ENCODE assay signal across 21 cellular contexts in the genomic region with DNA sequence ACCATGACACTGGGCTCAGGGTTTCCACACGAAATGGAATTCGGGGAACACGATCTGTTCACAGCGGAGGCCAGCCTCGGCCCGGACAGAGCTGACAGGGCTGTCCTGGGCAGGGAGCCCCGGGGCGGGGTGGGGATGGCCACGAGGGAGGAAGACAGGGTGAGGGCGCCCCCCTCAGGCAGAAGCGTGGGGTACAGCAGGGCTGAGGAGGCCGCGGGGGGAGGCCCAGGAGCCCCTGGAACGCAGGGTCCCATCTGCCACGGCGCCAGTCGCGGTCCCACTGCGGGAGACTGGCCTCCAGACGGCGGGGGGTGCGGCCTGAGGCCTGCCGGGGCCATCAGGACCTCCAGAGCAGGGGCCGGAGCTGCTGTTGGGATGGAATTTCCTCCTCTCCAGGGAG.
DNase-seq lines count a peak whose midpoint lies in the region; ATAC-seq and TF ChIP-seq lines count a peak whose summit lies in the region.
"Had no signal": no experiment of that assay in that cellular context is flagged by ENCODE, and none has a peak within 500 bp of the region (broad histone marks: within the 10 kb centered on the region; RNA-seq: fewer than 3 reads in every experiment).

No MANE protein-coding gene starts in this region.

- H3K9me3 Mint-ChIP-seq in activated CD4-positive, alpha-beta T cell treated with anti-CD3 and anti-CD28 coated beads for 36 hours (ENCODE audit: low read depth) = no peaks in the 10 kb centered on the region
- H3K9me3 Mint-ChIP-seq in activated CD4-positive, alpha-beta T cell treated with anti-CD3 and anti-CD28 coated beads, Interleukin-2, amount 10 ng/mL, durations not matched to agents 24 days and 14 days = no peaks in the 10 kb centered on the region
- H3K9me3 Mint-ChIP-seq in activated T-helper 17 cell treated with anti-CD3 and anti-CD28 coated beads, Interleukin-2, amount 50 U/mL, for 72 hours = no peaks in the 10 kb centered on the region
- H3K9me3 Mint-ChIP-seq: activated naive CD8-positive, alpha-beta T cell treated with anti-CD3 and anti-CD28 coated beads, Interleukin-2, amount 50 U/mL, for 24 hours; activated T-helper 2 cell treated with anti-CD3 and anti-CD28 coated beads, Interferon-gamma antibody, Interleukin-2, Interleukin-4, amounts not matched to agents 10 μg/mL and 5 μg/mL and 100 μg/mL, durations not matched to agents 14 hours and 24 hours and 36 hours; dendritic cell treated with granulocyte-macrophage colony-stimulating factor and Interleukin-4, amounts not matched to agents 40 ng/mL and 50 ng/mL, for 4 days; naive B cell had no signal

- no peak overlapping the region for H3K4me3 Mint-ChIP-seq in activated CD4-positive, alpha-beta T cell treated with anti-CD3 and anti-CD28 coated beads for 36 hours
- H3K4me3 Mint-ChIP-seq in activated CD4-positive, alpha-beta T cell treated with anti-CD3 and anti-CD28 coated beads, Interleukin-2, amount 10 ng/mL, durations not matched to agents 24 days and 14 days = no peak overlapping the region
- no peak overlapping the region for H3K4me3 Mint-ChIP-seq in activated T-helper 17 cell treated with anti-CD3 and anti-CD28 coated beads, Interleukin-2, amount 50 U/mL, for 72 hours
- H3K4me3 Mint-ChIP-seq: activated naive CD8-positive, alpha-beta T cell treated with anti-CD3 and anti-CD28 coated beads, Interleukin-2, amount 50 U/mL, for 24 hours; dendritic cell treated with granulocyte-macrophage colony-stimulating factor and Interleukin-4, amounts not matched to agents 40 ng/mL and 50 ng/mL, for 4 days; naive B cell had no signal

- no peak overlapping the region for H3K4me3 ChIP-seq in dorsolateral prefrontal cortex
- H3K4me3 ChIP-seq: A549; BLaER1 treated with 17β-estradiol and CSF1 and Interleukin-3, amounts not matched to agents 10 nM and 100 nM; hepatocyte had no signal

- no peaks in the 10 kb centered on the region for H3K36me3 Mint-ChIP-seq in activated CD4-positive, alpha-beta T cell treated with anti-CD3 and anti-CD28 coated beads for 36 hours (ENCODE audit: low read depth)
- no peaks in the 10 kb centered on the region for H3K36me3 Mint-ChIP-seq in activated CD4-positive, alpha-beta T cell treated with anti-CD3 and anti-CD28 coated beads, Interleukin-2, amount 10 ng/mL, durations not matched to agents 24 days and 14 days (ENCODE audit: low read depth)
- no peaks in the 10 kb centered on the region for H3K36me3 Mint-ChIP-seq in activated T-helper 17 cell treated with anti-CD3 and anti-CD28 coated beads, Interleukin-2, amount 50 U/mL, for 72 hours (ENCODE audit: low read depth)
- H3K36me3 Mint-ChIP-seq: naive B cell had no signal

- intact Hi-C loops in activated CD4-positive, alpha-beta T cell treated with anti-CD3 and anti-CD28 coated beads for 36 hours (cut with DNase I, micrococcal nuclease) = no loop called here
- intact Hi-C loops in activated CD4-positive, alpha-beta T cell treated with anti-CD3 and anti-CD28 coated beads, Interleukin-2, amount 10 ng/mL, durations not matched to agents 24 days and 14 days (cut with micrococcal nuclease) = no loop called here
- intact Hi-C loops in dorsolateral prefrontal cortex (cut with DNase I) = no loop called here

- peak overlapping the region in 41 of 59 donors; percentile 3 to 97 (median 57) for H3K27ac ChIP-seq in dorsolateral prefrontal cortex
- H3K27ac ChIP-seq: A549; BLaER1 treated with 17β-estradiol and CSF1 and Interleukin-3, amounts not matched to agents 10 nM and 100 nM; brain microvascular endothelial cell; hepatocyte had no signal

- no peak for ATAC-seq in activated CD4-positive, alpha-beta T cell treated with anti-CD3 and anti-CD28 coated beads for 36 hours
- no peak for ATAC-seq in activated T-helper 17 cell treated with anti-CD3 and anti-CD28 coated beads, Interleukin-2, amount 50 U/mL, for 72 hours (replicated peaks)
- ATAC-seq: activated CD4-positive, CD25-positive, alpha-beta regulatory T cell treated with anti-CD3 and anti-CD28 coated beads, Interleukin-2, amount 50 U/mL, for 24 hours; activated naive CD8-positive, alpha-beta T cell treated with anti-CD3 and anti-CD28 coated beads, Interleukin-2, amount 50 U/mL, for 24 hours had no signal

- no peaks in the 10 kb centered on the region for H3K4me1 Mint-ChIP-seq in activated CD4-positive, alpha-beta T cell treated with anti-CD3 and anti-CD28 coated beads for 36 hours
- no peaks in the 10 kb centered on the region for H3K4me1 Mint-ChIP-seq in activated CD4-positive, alpha-beta T cell treated with anti-CD3 and anti-CD28 coated beads, Interleukin-2, amount 10 ng/mL, durations not matched to agents 24 days and 14 days
- no peaks in the 10 kb centered on the region for H3K4me1 Mint-ChIP-seq in activated T-helper 17 cell treated with anti-CD3 and anti-CD28 coated beads, Interleukin-2, amount 50 U/mL, for 72 hours
- H3K4me1 Mint-ChIP-seq: activated naive CD8-positive, alpha-beta T cell treated with anti-CD3 and anti-CD28 coated beads, Interleukin-2, amount 50 U/mL, for 24 hours; naive B cell had no signal

- no peaks in the 10 kb centered on the region for H3K27me3 Mint-ChIP-seq in activated CD4-positive, alpha-beta T cell treated with anti-CD3 and anti-CD28 coated beads for 36 hours
- H3K27me3 Mint-ChIP-seq in activated CD4-positive, alpha-beta T cell treated with anti-CD3 and anti-CD28 coated beads, Interleukin-2, amount 10 ng/mL, durations not matched to agents 24 days and 14 days = no peaks in the 10 kb centered on the region
- no peaks in the 10 kb centered on the region for H3K27me3 Mint-ChIP-seq in activated T-helper 17 cell treated with anti-CD3 and anti-CD28 coated beads, Interleukin-2, amount 50 U/mL, for 72 hours
- H3K27me3 Mint-ChIP-seq: activated naive CD8-positive, alpha-beta T cell treated with anti-CD3 and anti-CD28 coated beads, Interleukin-2, amount 50 U/mL, for 24 hours; dendritic cell treated with granulocyte-macrophage colony-stimulating factor and Interleukin-4, amounts not matched to agents 40 ng/mL and 50 ng/mL, for 4 days; naive B cell had no signal

- no peak overlapping the region for H3K27ac Mint-ChIP-seq in activated CD4-positive, alpha-beta T cell treated with anti-CD3 and anti-CD28 coated beads for 36 hours
- no peak overlapping the region for H3K27ac Mint-ChIP-seq in activated CD4-positive, alpha-beta T cell treated with anti-CD3 and anti-CD28 coated beads, Interleukin-2, amount 10 ng/mL, durations not matched to agents 24 days and 14 days
- H3K27ac Mint-ChIP-seq in activated T-helper 17 cell treated with anti-CD3 and anti-CD28 coated beads, Interleukin-2, amount 50 U/mL, for 72 hours = no peak overlapping the region
- H3K27ac Mint-ChIP-seq: activated naive CD8-positive, alpha-beta T cell treated with anti-CD3 and anti-CD28 coated beads, Interleukin-2, amount 50 U/mL, for 24 hours; activated T-helper 2 cell treated with anti-CD3 and anti-CD28 coated beads, Interferon-gamma antibody, Interleukin-2, Interleukin-4, amounts not matched to agents 10 μg/mL and 5 μg/mL and 100 μg/mL, durations not matched to agents 14 hours and 24 hours and 36 hours; dendritic cell treated with granulocyte-macrophage colony-stimulating factor and Interleukin-4, amounts not matched to agents 40 ng/mL and 50 ng/mL, for 4 days; naive B cell had no signal

- no peaks in the 10 kb centered on the region for H3K27me3 ChIP-seq in dorsolateral prefrontal cortex
- H3K27me3 ChIP-seq: brain microvascular endothelial cell, hepatocyte had no signal

- POLR2A ChIA-PET in activated CD4-positive, alpha-beta T cell treated with anti-CD3 and anti-CD28 coated beads for 36 hours (lab: Charles Lee) = no interaction called here

- peak in 6 of 56 donors; percentile 6 to 36 (median 18) for TF ChIP-seq CTCF in dorsolateral prefrontal cortex (IDR thresholded peaks at IDR 0.05 in 54 of 56, conservative IDR thresholded peaks at IDR 0.05 in 2 of 56; ENCODE audit: low read depth in 1 of 56, partially characterized antibody in 56 of 56)

- DNase-seq in activated CD4-positive, alpha-beta T cell treated with anti-CD3 and anti-CD28 coated beads for 36 hours = peak; percentile 31
- no peak for DNase-seq in activated CD4-positive, alpha-beta T cell treated with anti-CD3 and anti-CD28 coated beads, Interleukin-2, amount 10 ng/mL, durations not matched to agents 24 days and 14 days
- DNase-seq in HuH-7 (ENCODE audit: low spot score) (peak; percentile 27), dorsolateral prefrontal cortex (no peak), 8988T (no peak), NCI-H226 (no peak)
- DNase-seq in stimulated activated CD8-positive, alpha-beta memory T cell treated with anti-CD3 and anti-CD28 coated beads, Interleukin-4, amount 100 ng/mL, for 48 hours = peak; percentile 30
- DNase-seq: activated naive CD8-positive, alpha-beta T cell treated with anti-CD3 and anti-CD28 coated beads, Interleukin-2, amount 50 U/mL, for 24 hours; brain microvascular endothelial cell; mesenchymal stem cell; naive B cell; NCI-H1436 treated with DMSO at 0.1 percent for 48 hours; NCI-H748 treated with DMSO at 0.1 percent for 48 hours; T-helper 9 cell had no signal

- CTCF ChIA-PET in activated CD4-positive, alpha-beta T cell treated with anti-CD3 and anti-CD28 coated beads for 36 hours (lab: Charles Lee) = no interaction called here

Comparison
In these comparisons a context has a peak if more than half of its experiments do, and no peak if none do; other contexts are left out.
1. DNase-seq: peak in activated CD4-positive, alpha-beta T cell treated with anti-CD3 and anti-CD28 coated beads for 36 hours (single experiment), HuH-7 (single experiment) and stimulated activated CD8-positive, alpha-beta memory T cell treated with anti-CD3 and anti-CD28 coated beads, Interleukin-4, amount 100 ng/mL, for 48 hours (single experiment); none in activated CD4-positive, alpha-beta T cell treated with anti-CD3 and anti-CD28 coated beads, Interleukin-2, amount 10 ng/mL, durations not matched to agents 24 days and 14 days (single experiment), dorsolateral prefrontal cortex (0 of 10), 8988T (single experiment) and NCI-H226 (single experiment).